8 cellular contexts compared by ENCODE assay signal in genomic region chr17:18225121-18225561, GRCh38. TPM values are rescaled to one million over a fixed set of nuclear protein-coding genes. Genes with fewer than 3 reads are reported as not detected.
DNase-seq lines count a peak whose midpoint lies in the region; ATAC-seq, FAIRE-seq and TF ChIP-seq lines count a peak whose summit lies in the region.

No MANE protein-coding gene starts in this region.

- peak overlapping the region; percentile 67 for H3K4me3 Mint-ChIP-seq in chondrocyte (ENCODE audit: unreplicated experiment)

- H3K27me3 Mint-ChIP-seq in chondrocyte (ENCODE audit: low read depth): no peaks in the 10 kb centered on the region

- DNase-seq in AG09309 (ENCODE audit: low read depth) (peak; percentile 66), GM19239 (ENCODE audit: insufficient read length, low spot score) (peak; percentile 100), NCI-H524 (lab: John Stamatoyannopoulos, UW) (peak; percentile 90 to 94), chondrocyte (ENCODE audit: low spot score) (peak; percentile 99)
- DNase-seq in activated CD4-positive, alpha-beta T cell treated with anti-CD3 and anti-CD28 coated beads for 4 hours: peak; percentile 95
- peak; percentile 90 to 92 for DNase-seq in stimulated activated CD4-positive, alpha-beta T cell treated with anti-CD3 and anti-CD28 coated beads, Interleukin-1b, Interleukin-23, amount 100 ng/mL, for 1 hour (ENCODE audit: low read depth in 2 of 2)

- no peaks in the 10 kb centered on the region for H3K27me3 ChIP-seq in layer of hippocampus (ENCODE audit: control insufficient read depth, insufficient read depth, low read length)

- TF ChIP-seq CTCF in AG09309 (IDR thresholded peaks at IDR 0.05; ENCODE audit: control insufficient read depth, insufficient read depth, low read depth, low read length, missing control alignments): no peak
- TF ChIP-seq CTCF in chondrocyte (IDR thresholded peaks at IDR 0.05): no peak

- no peaks in the 10 kb centered on the region for H3K36me3 Mint-ChIP-seq in chondrocyte (ENCODE audit: low read depth)

- H3K4me3 ChIP-seq in AG09309 (ENCODE audit: control insufficient read depth, low read depth, low read length): peak overlapping the region; percentile 33

- ATAC-seq in HG03442 (IDR thresholded peaks at IDR 0.05; ENCODE audit: unreplicated experiment): peak; percentile 76

- FAIRE-seq in GM19239 (lab: Jason Lieb, UNC): peak; percentile 85

- H3K4me1 Mint-ChIP-seq in chondrocyte (ENCODE audit: low read depth): peaks cover 28% of the 10 kb centered on the region

- H3K27ac ChIP-seq in layer of hippocampus (ENCODE audit: low read depth, low read length): peak overlapping the region; percentile 27

- H3K9me3 Mint-ChIP-seq in chondrocyte (ENCODE audit: low read depth): no peaks in the 10 kb centered on the region

- peak overlapping the region; percentile 33 for H3K27ac Mint-ChIP-seq in chondrocyte (ENCODE audit: unreplicated experiment)

RNA-seq across cellular contexts. Expression of gene LLGL1, which starts 0.3 kb away (rescaled TPM):
- total RNA-seq in chondrocyte: 38.7 to 41.8 TPM (median 39.0 TPM) in 3 replicates

RNA-seq across cellular contexts. Expression of gene FLII, which starts 33.4 kb away (rescaled TPM):
- 228 to 244 TPM (median 230 TPM) in 3 replicates for total RNA-seq in chondrocyte

RNA-seq across cellular contexts. Expression of gene MIEF2, which starts 35.3 kb away (rescaled TPM):
- total RNA-seq in chondrocyte: 9.5 to 11.5 TPM (median 10.7 TPM) in 3 replicates

RNA-seq across cellular contexts. Expression of gene ALKBH5, which starts 41.5 kb away (rescaled TPM):
- 101 to 110 TPM (median 108 TPM) in 3 replicates for total RNA-seq in chondrocyte

Comparison
In these comparisons a context has a peak if more than half of its experiments do, and no peak if none do; other contexts are left out.
1. Peak in every context shown above with its lines: DNase-seq, ATAC-seq, H3K4me3 ChIP-seq and H3K27ac ChIP-seq.